ENCODE assay signal across 32 cellular contexts in the genomic region with DNA sequence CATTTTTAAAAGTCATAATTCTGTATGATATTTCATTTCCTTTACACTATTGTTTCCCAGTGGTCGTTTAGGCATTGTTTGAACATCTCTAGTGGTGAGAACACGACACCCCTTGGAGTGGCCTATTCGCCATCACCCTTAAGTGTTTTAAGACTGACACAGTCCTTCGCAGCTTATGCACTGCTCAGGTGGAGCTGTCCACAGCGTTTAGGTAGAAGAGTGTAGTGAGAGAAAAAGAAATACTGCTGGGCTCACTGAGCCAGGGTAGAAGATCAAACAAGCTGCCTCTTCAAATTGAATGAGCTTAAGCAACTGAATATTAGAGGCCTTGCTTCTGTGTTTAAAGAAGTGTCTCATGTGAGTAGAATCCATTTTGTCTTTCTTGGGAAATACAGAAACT.
"Had no signal": no experiment of that assay in that cellular context is flagged by ENCODE, and none has a peak within 500 bp of the region (broad histone marks: within the 10 kb centered on the region; RNA-seq: fewer than 3 reads in every experiment).

No MANE protein-coding gene starts in this region.

- H3K9me3 ChIP-seq: ascending aorta, colonic mucosa had no signal

- H3K27me3 Mint-ChIP-seq: activated B cell treated with CpG ODN at 0.5 μM for 24 hours had no signal

- H3K27me3 ChIP-seq: ascending aorta, cardiac muscle cell, colonic mucosa had no signal

- H3K27ac ChIP-seq: ascending aorta, cardiac muscle cell, colonic mucosa, PC-9, RWPE1 had no signal

- H3K4me3 ChIP-seq: ascending aorta, cardiac muscle cell, colonic mucosa, K562, PC-9 had no signal

- H3K4me1 ChIP-seq: ascending aorta, colonic mucosa had no signal

- H3K4me3 Mint-ChIP-seq: activated B cell treated with CpG ODN at 0.5 μM for 24 hours; activated CD4-positive, alpha-beta memory T cell treated with anti-CD3 and anti-CD28 coated beads for 36 hours; activated naive CD4-positive, alpha-beta T cell treated with anti-CD3 and anti-CD28 coated beads, Interleukin-2, amount 50 U/mL, for 24 hours; activated naive CD8-positive, alpha-beta T cell treated with anti-CD3 and anti-CD28 coated beads, Interleukin-2, amount 10 ng/mL, durations not matched to agents 7 days and 5 days; activated T-cell treated with anti-CD3 and anti-CD28 coated beads, Interleukin-2, amount 50 U/mL, for 4 hours; activated T-helper 1 cell treated with anti-CD3 and anti-CD28 coated beads, Interleukin-12 subunit alpha, Interleukin-12 subunit beta, Interleukin-2, Interleukin-4 antibody, amounts not matched to agents 30 ng/mL and 10 ng/mL and 1 ng/mL, durations not matched to agents 14 hours and 24 hours and 36 hours; central memory CD8-positive, alpha-beta T cell; T-helper 1 cell treated with Interleukin-12 subunit alpha and Interleukin-12 subunit beta and Interleukin-4 antibody, amounts not matched to agents 30 μg/mL and 1 μg/mL, for 36 hours; T-helper 2 cell treated with Interferon-gamma antibody and Interleukin-4, amounts not matched to agents 5 μg/mL and 100 μg/mL, for 36 hours had no signal

- H2AFZ ChIP-seq: PC-9 had no signal

- H3K36me3 Mint-ChIP-seq: activated CD4-positive, alpha-beta memory T cell treated with anti-CD3 and anti-CD28 coated beads for 36 hours; activated naive CD4-positive, alpha-beta T cell treated with anti-CD3 and anti-CD28 coated beads, Interleukin-2, amount 50 U/mL, for 24 hours; activated naive CD8-positive, alpha-beta T cell treated with anti-CD3 and anti-CD28 coated beads, Interleukin-2, amount 10 ng/mL, durations not matched to agents 7 days and 5 days had no signal

- DNase-seq: activated B cell treated with CpG ODN at 0.5 μM for 24 hours; activated CD4-positive, alpha-beta memory T cell treated with anti-CD3 and anti-CD28 coated beads for 36 hours; activated CD4-positive, alpha-beta T cell treated with anti-CD3 and anti-CD28 coated beads for 4 hours; activated CD4-positive, alpha-beta T cell treated with anti-CD3 and anti-CD28 coated beads, Interleukin-2, amount 50 U/mL, for 1 hour; activated CD4-positive, CD25-positive, alpha-beta regulatory T cell treated with anti-CD3 and anti-CD28 coated beads, Interleukin-2, amount 50 U/mL, for 72 hours; activated CD8-positive, alpha-beta memory T cell treated with anti-CD3 and anti-CD28 coated beads, Interleukin-2, amount 50 U/mL, for 4 hours; activated effector memory CD4-positive, alpha-beta T cell treated with Interleukin-2 at 50 U/mL for 16 hours; activated naive CD4-positive, alpha-beta T cell treated with Interleukin-2 at 50 U/mL for 16 hours; activated naive CD8-positive, alpha-beta T cell treated with anti-CD3 and anti-CD28 coated beads, Interleukin-2, amount 10 ng/mL, durations not matched to agents 7 days and 5 days; activated T-cell treated with anti-CD3 and anti-CD28 coated beads for 4 hours; activated T-cell treated with anti-CD3 and anti-CD28 coated beads, Interleukin-2, amount 50 U/mL, for 4 hours; amygdala; colonic mucosa; NCI-H1092 treated with DMSO at 0.1 percent for 48 hours; NCI-H1694 treated with DMSO at 0.1 percent for 48 hours; NCI-H2029; NCI-H2171 treated with DMSO at 0.1 percent for 48 hours; NCI-H2227 treated with DMSO at 0.1 percent for 48 hours; NCI-H446; NCI-H524 treated with DMSO at 0.1 percent for 48 hours; PC-9; SIG-M5 had no signal

- H3K36me3 ChIP-seq: colonic mucosa had no signal

- H3K4me2 ChIP-seq: PC-9 had no signal

- H3K9me3 Mint-ChIP-seq: activated B cell treated with CpG ODN at 0.5 μM for 24 hours; activated CD4-positive, alpha-beta memory T cell treated with anti-CD3 and anti-CD28 coated beads for 36 hours; activated naive CD4-positive, alpha-beta T cell treated with anti-CD3 and anti-CD28 coated beads, Interleukin-2, amount 50 U/mL, for 24 hours; activated naive CD8-positive, alpha-beta T cell treated with anti-CD3 and anti-CD28 coated beads, Interleukin-2, amount 10 ng/mL, durations not matched to agents 7 days and 5 days; activated T-cell treated with anti-CD3 and anti-CD28 coated beads, Interleukin-2, amount 50 U/mL, for 4 hours; activated T-helper 1 cell treated with anti-CD3 and anti-CD28 coated beads, Interleukin-12 subunit alpha, Interleukin-12 subunit beta, Interleukin-2, Interleukin-4 antibody, amounts not matched to agents 30 ng/mL and 10 ng/mL and 1 ng/mL, durations not matched to agents 14 hours and 24 hours and 36 hours; central memory CD8-positive, alpha-beta T cell; T-helper 1 cell treated with Interleukin-12 subunit alpha and Interleukin-12 subunit beta and Interleukin-4 antibody, amounts not matched to agents 30 μg/mL and 1 μg/mL, for 36 hours; T-helper 2 cell treated with Interferon-gamma antibody and Interleukin-4, amounts not matched to agents 5 μg/mL and 100 μg/mL, for 36 hours had no signal

- H3K27ac Mint-ChIP-seq: activated B cell treated with CpG ODN at 0.5 μM for 24 hours; activated CD4-positive, alpha-beta memory T cell treated with anti-CD3 and anti-CD28 coated beads for 36 hours; activated naive CD4-positive, alpha-beta T cell treated with anti-CD3 and anti-CD28 coated beads, Interleukin-2, amount 50 U/mL, for 24 hours; activated naive CD8-positive, alpha-beta T cell treated with anti-CD3 and anti-CD28 coated beads, Interleukin-2, amount 10 ng/mL, durations not matched to agents 7 days and 5 days; activated T-helper 1 cell treated with anti-CD3 and anti-CD28 coated beads, Interleukin-12 subunit alpha, Interleukin-12 subunit beta, Interleukin-2, Interleukin-4 antibody, amounts not matched to agents 30 ng/mL and 10 ng/mL and 1 ng/mL, durations not matched to agents 14 hours and 24 hours and 36 hours; T-helper 1 cell treated with Interleukin-12 subunit alpha and Interleukin-12 subunit beta and Interleukin-4 antibody, amounts not matched to agents 30 μg/mL and 1 μg/mL, for 36 hours; T-helper 2 cell treated with Interferon-gamma antibody and Interleukin-4, amounts not matched to agents 5 μg/mL and 100 μg/mL, for 36 hours had no signal

- H3K4me1 Mint-ChIP-seq: activated B cell treated with CpG ODN at 0.5 μM for 24 hours; central memory CD8-positive, alpha-beta T cell had no signal

- ATAC-seq: activated T-cell treated with anti-CD3 and anti-CD28 coated beads, Interleukin-2, amount 50 U/mL, for 4 hours; K562; Right ventricle myocardium inferior had no signal
